Comparison of ENCODE assay signal across 2 cellular contexts in the genomic region with DNA sequence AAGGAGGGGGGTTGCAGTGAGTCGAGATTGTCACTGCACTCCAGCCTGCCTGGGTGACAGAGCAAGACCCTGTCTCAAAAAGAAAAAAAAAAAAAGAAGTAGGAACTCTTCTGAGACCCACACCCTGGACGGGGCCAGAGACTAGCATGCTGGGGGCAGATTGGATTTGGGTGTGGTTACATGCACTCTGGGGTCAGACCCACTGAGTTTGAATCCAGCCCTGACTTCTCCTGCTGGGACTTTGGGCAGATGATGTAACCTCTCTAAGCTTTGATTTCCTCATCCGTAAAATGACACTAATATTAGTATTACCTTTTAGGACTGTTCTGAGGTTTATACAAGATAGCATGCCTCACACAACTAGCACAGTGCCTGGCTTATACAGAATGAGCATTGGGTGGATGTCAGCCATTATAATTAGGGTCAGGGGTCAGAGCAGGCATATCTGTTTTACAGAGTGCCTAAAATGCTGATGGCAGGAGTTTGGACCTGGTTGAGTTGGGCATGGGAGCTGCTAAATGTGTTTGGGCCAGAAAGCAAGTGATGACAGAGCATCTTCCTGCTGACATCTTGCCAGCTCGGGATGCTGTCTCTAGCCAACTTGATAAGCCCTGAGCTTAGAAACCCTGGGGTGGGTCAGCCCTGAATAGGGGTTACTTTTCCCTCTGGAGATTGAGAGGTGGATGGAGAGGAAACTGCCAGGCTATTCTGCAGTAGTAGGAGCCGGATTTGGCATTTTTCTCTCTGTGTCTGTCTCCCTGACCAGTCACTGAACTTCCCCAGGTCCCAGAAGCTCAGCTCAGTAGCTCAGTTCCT.
TF ChIP-seq lines count a peak whose summit lies in the region.

No MANE protein-coding gene starts in this region.

TF ChIP-seq in K562, 482 proteins besides CTCF, POLR2A, EP300 and RAD21:
- no peak for TF ChIP-seq POLR3A (IDR thresholded peaks at IDR 0.05; ENCODE audit: borderline replicate concordance, extremely low read depth, insufficient read depth, insufficient read length)
- no peak for TF ChIP-seq ZNF764 (CRISPR knock-in tag; IDR thresholded peaks at IDR 0.05; ENCODE audit: low read depth)
- TF ChIP-seq, protein P1, sequence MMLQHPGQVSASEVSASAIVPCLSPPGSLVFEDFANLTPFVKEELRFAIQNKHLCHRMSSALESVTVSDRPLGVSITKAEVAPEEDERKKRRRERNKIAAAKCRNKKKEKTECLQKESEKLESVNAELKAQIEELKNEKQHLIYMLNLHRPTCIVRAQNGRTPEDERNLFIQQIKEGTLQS (IDR thresholded peaks at IDR 0.05), result peak; percentile 50
- TF ChIP-seq, protein P1 (CRISPR knock-in tag; conservative IDR thresholded peaks at IDR 0.05), result no peak
- peak; percentile 10; the same call in 1 of the 2 replicates for TF ChIP-seq MAFK (IDR thresholded peaks at IDR 0.05; ENCODE audit: low read length)
- peak; percentile 64; the same call in 1 of the 2 replicates for TF ChIP-seq ZNF134 (CRISPR knock-in tag; conservative IDR thresholded peaks at IDR 0.05)
- no peak for TF ChIP-seq KAT8 (IDR thresholded peaks at IDR 0.05; ENCODE audit: low read depth)
- no peak for TF ChIP-seq NR2C2 (CRISPR knock-in tag; IDR thresholded peaks at IDR 0.05)
- peak; percentile 31; the same call in 1 of the 2 replicates for TF ChIP-seq NR2C2 (tag; IDR thresholded peaks at IDR 0.05)
- TF ChIP-seq ZNF316 (IDR thresholded peaks at IDR 0.05), result peak; percentile 31; the same call in 1 of the 2 replicates
- TF ChIP-seq, protein P2, sequence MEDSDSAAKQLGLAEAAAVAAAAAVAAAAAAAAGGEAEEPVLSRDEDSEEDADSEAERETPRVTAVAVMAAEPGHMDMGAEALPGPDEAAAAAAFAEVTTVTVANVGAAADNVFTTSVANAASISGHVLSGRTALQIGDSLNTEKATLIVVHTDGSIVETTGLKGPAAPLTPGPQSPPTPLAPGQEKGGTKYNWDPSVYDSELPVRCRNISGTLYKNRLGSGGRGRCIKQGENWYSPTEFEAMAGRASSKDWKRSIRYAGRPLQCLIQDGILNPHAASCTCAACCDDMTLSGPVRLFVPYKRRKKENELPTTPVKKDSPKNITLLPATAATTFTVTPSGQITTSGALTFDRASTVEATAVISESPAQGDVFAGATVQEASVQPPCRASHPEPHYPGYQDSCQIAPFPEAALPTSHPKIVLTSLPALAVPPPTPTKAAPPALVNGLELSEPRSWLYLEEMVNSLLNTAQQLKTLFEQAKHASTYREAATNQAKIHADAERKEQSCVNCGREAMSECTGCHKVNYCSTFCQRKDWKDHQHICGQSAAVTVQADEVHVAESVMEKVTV (CRISPR knock-in tag; IDR thresholded peaks at IDR 0.05), result no peak
- 0 out of 2 replicates have a peak, but pooled peaks have one; percentile 13 for TF ChIP-seq CEBPB (tag; IDR thresholded peaks at IDR 0.05)
- TF ChIP-seq, protein P3, sequence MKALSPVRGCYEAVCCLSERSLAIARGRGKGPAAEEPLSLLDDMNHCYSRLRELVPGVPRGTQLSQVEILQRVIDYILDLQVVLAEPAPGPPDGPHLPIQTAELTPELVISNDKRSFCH (CRISPR knock-in tag; IDR thresholded peaks at IDR 0.05), result no peak
- TF ChIP-seq, protein P3 (tag; IDR thresholded peaks at IDR 0.05), result peak; percentile 11; the same call in 1 of the 2 replicates
- TF ChIP-seq ZNF354B (CRISPR knock-in tag; IDR thresholded peaks at IDR 0.05), result no peak
- TF ChIP-seq, protein P4, sequence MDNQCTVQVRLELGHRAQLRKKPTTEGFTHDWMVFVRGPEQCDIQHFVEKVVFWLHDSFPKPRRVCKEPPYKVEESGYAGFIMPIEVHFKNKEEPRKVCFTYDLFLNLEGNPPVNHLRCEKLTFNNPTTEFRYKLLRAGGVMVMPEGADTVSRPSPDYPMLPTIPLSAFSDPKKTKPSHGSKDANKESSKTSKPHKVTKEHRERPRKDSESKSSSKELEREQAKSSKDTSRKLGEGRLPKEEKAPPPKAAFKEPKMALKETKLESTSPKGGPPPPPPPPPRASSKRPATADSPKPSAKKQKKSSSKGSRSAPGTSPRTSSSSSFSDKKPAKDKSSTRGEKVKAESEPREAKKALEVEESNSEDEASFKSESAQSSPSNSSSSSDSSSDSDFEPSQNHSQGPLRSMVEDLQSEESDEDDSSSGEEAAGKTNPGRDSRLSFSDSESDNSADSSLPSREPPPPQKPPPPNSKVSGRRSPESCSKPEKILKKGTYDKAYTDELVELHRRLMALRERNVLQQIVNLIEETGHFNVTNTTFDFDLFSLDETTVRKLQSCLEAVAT (IDR thresholded peaks at IDR 0.05), result no peak
- peak; percentile 40; the same call in 1 of the 2 replicates for TF ChIP-seq MAFG (tag; conservative IDR thresholded peaks at IDR 0.05)
- TF ChIP-seq CEBPG (CRISPR knock-in tag; IDR thresholded peaks at IDR 0.05), result no peak
- peak in 1 of 2 experiments; percentile 41; a peak in 1 of 4 replicates for TF ChIP-seq CEBPG (tag; conservative IDR thresholded peaks at IDR 0.05 in 1 of 2, IDR thresholded peaks at IDR 0.05 in 1 of 2)
- TF ChIP-seq C11orf30 (IDR thresholded peaks at IDR 0.05; ENCODE audit: low read depth), result peak; percentile 45; the same call in 1 of the 2 replicates
- TF ChIP-seq SP1 (CRISPR knock-in tag; IDR thresholded peaks at IDR 0.05), result no peak
- no peak for TF ChIP-seq CREB1 (IDR thresholded peaks at IDR 0.05)
- no peak for TF ChIP-seq CREB1 (CRISPR knock-in tag; IDR thresholded peaks at IDR 0.05)
- no peak for TF ChIP-seq GABPB1 (CRISPR knock-in tag; IDR thresholded peaks at IDR 0.05)
- TF ChIP-seq NR2C1 (IDR thresholded peaks at IDR 0.05), result 0 out of 2 replicates have a peak, but pooled peaks have one; percentile 28
- TF ChIP-seq NR2C1 (tag; IDR thresholded peaks at IDR 0.05), result peak; percentile 72
- TF ChIP-seq, protein P5, sequence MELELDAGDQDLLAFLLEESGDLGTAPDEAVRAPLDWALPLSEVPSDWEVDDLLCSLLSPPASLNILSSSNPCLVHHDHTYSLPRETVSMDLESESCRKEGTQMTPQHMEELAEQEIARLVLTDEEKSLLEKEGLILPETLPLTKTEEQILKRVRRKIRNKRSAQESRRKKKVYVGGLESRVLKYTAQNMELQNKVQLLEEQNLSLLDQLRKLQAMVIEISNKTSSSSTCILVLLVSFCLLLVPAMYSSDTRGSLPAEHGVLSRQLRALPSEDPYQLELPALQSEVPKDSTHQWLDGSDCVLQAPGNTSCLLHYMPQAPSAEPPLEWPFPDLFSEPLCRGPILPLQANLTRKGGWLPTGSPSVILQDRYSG (tag; conservative IDR thresholded peaks at IDR 0.05; ENCODE audit: low read depth), result 0 out of 2 replicates have a peak, but pooled peaks have one; percentile 25

TF ChIP-seq in HepG2, 621 proteins besides CTCF, POLR2A, EP300 and RAD21:
- TF ChIP-seq KDM3A (CRISPR knock-in tag; IDR thresholded peaks at IDR 0.05; ENCODE audit: low read depth) (no peak), MAFK (conservative IDR thresholded peaks at IDR 0.05 in 1 of 2, IDR thresholded peaks at IDR 0.05 in 1 of 2; ENCODE audit: low read length in 2 of 2) (peak in 1 of 2 experiments; percentile 18; a peak in 1 of 4 replicates), NR2C2 (CRISPR knock-in tag; IDR thresholded peaks at IDR 0.05; ENCODE audit: borderline replicate concordance) (0 out of 2 replicates have a peak, but pooled peaks have one; percentile 14), CEBPB (IDR thresholded peaks at IDR 0.05; ENCODE audit: borderline replicate concordance, low read depth, low read length) (peak; percentile 21; the same call in 1 of the 2 replicates)
